ENCODE assay signal across 1 cellular context in genomic region chr16:1439058-1439698, GRCh38.
TF ChIP-seq lines count a peak whose summit lies in the region.

No MANE protein-coding gene starts in this region.

TF ChIP-seq in HepG2, 621 proteins besides CTCF, POLR2A, EP300 and RAD21 (continued from another document and continues in another):
- TF ChIP-seq CEBPZ (IDR thresholded peaks at IDR 0.05; ENCODE audit: low read length) = no peak
- peak; percentile 24; the same call in 1 of the 2 replicates for TF ChIP-seq SAP130 (CRISPR knock-in tag; IDR thresholded peaks at IDR 0.05; ENCODE audit: low read depth)
- TF ChIP-seq HMG20A (CRISPR knock-in tag; IDR thresholded peaks at IDR 0.05; ENCODE audit: borderline replicate concordance) = no peak
- no peak for TF ChIP-seq RXRB (CRISPR knock-in tag; IDR thresholded peaks at IDR 0.05; ENCODE audit: borderline replicate concordance)
- peak; percentile 24; the same call in 1 of the 2 replicates for TF ChIP-seq ZBTB38 (CRISPR knock-in tag; IDR thresholded peaks at IDR 0.05)
- TF ChIP-seq MXD1 (CRISPR knock-in tag; IDR thresholded peaks at IDR 0.05) = no peak
- TF ChIP-seq E2F2 (CRISPR knock-in tag; IDR thresholded peaks at IDR 0.05; ENCODE audit: borderline replicate concordance) = no peak
- no peak for TF ChIP-seq ZNF337 (CRISPR knock-in tag; IDR thresholded peaks at IDR 0.05; ENCODE audit: borderline replicate concordance, low read depth)
- TF ChIP-seq PAWR (CRISPR knock-in tag; IDR thresholded peaks at IDR 0.05; ENCODE audit: borderline replicate concordance) = no peak
- no peak for TF ChIP-seq ZNF691 (CRISPR knock-in tag; IDR thresholded peaks at IDR 0.05; ENCODE audit: borderline replicate concordance, low read depth)
- peak; percentile 67 for TF ChIP-seq ZFX (CRISPR knock-in tag; IDR thresholded peaks at IDR 0.05; ENCODE audit: low read depth)
- TF ChIP-seq ZNF503 (CRISPR knock-in tag; IDR thresholded peaks at IDR 0.05) = no peak
- TF ChIP-seq ZNF468 (CRISPR knock-in tag; IDR thresholded peaks at IDR 0.05) = no peak
- TF ChIP-seq KAT7 (CRISPR knock-in tag; IDR thresholded peaks at IDR 0.05; ENCODE audit: borderline replicate concordance) = no peak
- TF ChIP-seq PHF8 (CRISPR knock-in tag; IDR thresholded peaks at IDR 0.05) = peak; percentile 25; the same call in 1 of the 2 replicates
- TF ChIP-seq ZSCAN20 (CRISPR knock-in tag; IDR thresholded peaks at IDR 0.05; ENCODE audit: borderline replicate concordance) = no peak
- TF ChIP-seq SUZ12 (IDR thresholded peaks at IDR 0.05; ENCODE audit: low read depth, low read length) = no peak
- TF ChIP-seq SNAPC2 (CRISPR knock-in tag; IDR thresholded peaks at IDR 0.05) = no peak
- TF ChIP-seq ZNF24 (IDR thresholded peaks at IDR 0.05) = no peak
- TF ChIP-seq HNRNPL (IDR thresholded peaks at IDR 0.05; ENCODE audit: low read depth, low read length) = 0 out of 2 replicates have a peak, but pooled peaks have one; percentile 40
- no peak for TF ChIP-seq ZSCAN9 (CRISPR knock-in tag; IDR thresholded peaks at IDR 0.05; ENCODE audit: borderline replicate concordance)
- TF ChIP-seq FUBP1 (CRISPR knock-in tag; IDR thresholded peaks at IDR 0.05; ENCODE audit: borderline replicate concordance) = no peak
- TF ChIP-seq ZNF574 (CRISPR knock-in tag; IDR thresholded peaks at IDR 0.05) = 0 out of 2 replicates have a peak, but pooled peaks have one; percentile 16
- TF ChIP-seq ZBTB2 (CRISPR knock-in tag; IDR thresholded peaks at IDR 0.05; ENCODE audit: low read depth) = no peak
- TF ChIP-seq ZNF33A (CRISPR knock-in tag; IDR thresholded peaks at IDR 0.05; ENCODE audit: borderline replicate concordance) = no peak
- TF ChIP-seq PRDM15 (CRISPR knock-in tag; IDR thresholded peaks at IDR 0.05) = no peak
- TF ChIP-seq FOXK2 (IDR thresholded peaks at IDR 0.05) = no peak
